In the genomic region with DNA sequence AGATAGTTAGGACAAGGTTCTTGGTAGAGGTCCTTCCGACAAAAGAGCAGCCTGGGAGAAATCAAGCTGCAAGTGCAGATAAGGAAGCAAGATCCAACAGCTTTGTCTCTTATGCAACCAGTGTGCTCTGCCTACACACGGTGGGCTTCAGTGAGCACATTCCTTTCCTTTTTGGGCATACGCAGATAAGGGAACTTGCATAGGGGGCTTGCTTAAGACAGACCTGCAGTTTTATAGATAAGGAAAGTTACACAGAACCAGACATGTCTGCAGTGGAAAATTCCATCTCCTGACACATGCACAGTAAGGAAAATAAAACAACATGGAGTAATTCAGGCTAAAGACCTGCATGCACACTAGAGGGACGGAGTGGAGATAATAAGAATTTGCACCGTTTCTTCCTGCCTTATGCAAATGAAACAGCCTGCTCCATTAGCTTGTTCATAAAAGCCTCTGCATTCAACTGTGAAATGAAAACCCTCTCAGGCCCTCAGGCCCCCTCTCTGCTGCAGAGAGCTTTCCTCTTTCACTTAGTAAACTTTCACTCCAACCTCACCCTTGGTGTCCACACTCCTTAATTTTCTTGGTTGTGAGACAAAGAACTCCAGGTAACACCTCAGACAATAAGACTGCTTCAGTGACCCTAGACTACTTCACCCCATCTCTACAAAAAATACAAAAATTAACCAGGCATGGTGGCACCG, we compare ENCODE assay signal across 1 cellular context.
A peak's percentile ranks its signal among the peaks of the same experiment; 100 is the strongest.
TF ChIP-seq lines count a peak whose summit lies in the region.

No MANE protein-coding gene starts in this region.

TF ChIP-seq in K562, 482 proteins besides CTCF, POLR2A, EP300 and RAD21 (continued from another document):
- TF ChIP-seq, protein P1, sequence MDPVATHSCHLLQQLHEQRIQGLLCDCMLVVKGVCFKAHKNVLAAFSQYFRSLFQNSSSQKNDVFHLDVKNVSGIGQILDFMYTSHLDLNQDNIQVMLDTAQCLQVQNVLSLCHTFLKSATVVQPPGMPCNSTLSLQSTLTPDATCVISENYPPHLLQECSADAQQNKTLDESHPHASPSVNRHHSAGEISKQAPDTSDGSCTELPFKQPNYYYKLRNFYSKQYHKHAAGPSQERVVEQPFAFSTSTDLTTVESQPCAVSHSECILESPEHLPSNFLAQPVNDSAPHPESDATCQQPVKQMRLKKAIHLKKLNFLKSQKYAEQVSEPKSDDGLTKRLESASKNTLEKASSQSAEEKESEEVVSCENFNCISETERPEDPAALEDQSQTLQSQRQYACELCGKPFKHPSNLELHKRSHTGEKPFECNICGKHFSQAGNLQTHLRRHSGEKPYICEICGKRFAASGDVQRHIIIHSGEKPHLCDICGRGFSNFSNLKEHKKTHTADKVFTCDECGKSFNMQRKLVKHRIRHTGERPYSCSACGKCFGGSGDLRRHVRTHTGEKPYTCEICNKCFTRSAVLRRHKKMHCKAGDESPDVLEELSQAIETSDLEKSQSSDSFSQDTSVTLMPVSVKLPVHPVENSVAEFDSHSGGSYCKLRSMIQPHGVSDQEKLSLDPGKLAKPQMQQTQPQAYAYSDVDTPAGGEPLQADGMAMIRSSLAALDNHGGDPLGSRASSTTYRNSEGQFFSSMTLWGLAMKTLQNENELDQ (CRISPR knock-in tag; IDR thresholded peaks at IDR 0.05; ENCODE audit: borderline replicate concordance), result no peak
- TF ChIP-seq TAF7 (tag; IDR thresholded peaks at IDR 0.05), result peak; percentile 85
- TF ChIP-seq CSDE1 (IDR thresholded peaks at IDR 0.05), result no peak; a peak in 1 of 4 replicates
- TF ChIP-seq ZNF146 (CRISPR knock-in tag; IDR thresholded peaks at IDR 0.05; ENCODE audit: unreplicated experiment), result no peak
- TF ChIP-seq MTF1 (CRISPR knock-in tag; IDR thresholded peaks at IDR 0.05; ENCODE audit: borderline replicate concordance), result peak; percentile 96
- peak; percentile 99 for TF ChIP-seq ELF4 (CRISPR knock-in tag; IDR thresholded peaks at IDR 0.05)
- peak; percentile 83; the same call in 1 of the 2 replicates for TF ChIP-seq CTBP1 (IDR thresholded peaks at IDR 0.05; ENCODE audit: borderline replicate concordance)
- peak; percentile 79; the same call in 1 of the 2 replicates for TF ChIP-seq NR2F6 (CRISPR knock-in tag; IDR thresholded peaks at IDR 0.05)
- TF ChIP-seq MAZ (CRISPR knock-in tag; conservative IDR thresholded peaks at IDR 0.05 in 1 of 2, IDR thresholded peaks at IDR 0.05 in 1 of 2), result peak; percentile 76 to 98
- no peak for TF ChIP-seq ZNF263 (CRISPR knock-in tag; IDR thresholded peaks at IDR 0.05; ENCODE audit: borderline replicate concordance)
- TF ChIP-seq BRD4 (IDR thresholded peaks at IDR 0.05), result no peak
- no peak for TF ChIP-seq NFYB (IDR thresholded peaks at IDR 0.05; ENCODE audit: extremely low read depth, insufficient read length)
- TF ChIP-seq, protein P2, sequence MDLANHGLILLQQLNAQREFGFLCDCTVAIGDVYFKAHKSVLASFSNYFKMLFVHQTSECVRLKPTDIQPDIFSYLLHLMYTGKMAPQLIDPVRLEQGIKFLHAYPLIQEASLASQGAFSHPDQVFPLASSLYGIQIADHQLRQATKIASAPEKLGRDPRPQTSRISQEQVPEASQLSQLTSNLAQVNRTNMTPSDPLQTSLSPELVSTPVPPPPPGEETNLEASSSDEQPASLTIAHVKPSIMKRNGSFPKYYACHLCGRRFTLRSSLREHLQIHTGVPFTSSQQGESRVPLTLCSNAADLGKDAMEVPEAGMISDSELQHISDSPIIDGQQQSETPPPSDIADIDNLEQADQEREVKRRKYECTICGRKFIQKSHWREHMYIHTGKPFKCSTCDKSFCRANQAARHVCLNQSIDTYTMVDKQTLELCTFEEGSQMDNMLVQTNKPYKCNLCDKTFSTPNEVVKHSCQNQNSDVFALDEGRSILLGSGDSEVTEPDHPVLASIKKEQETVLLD (IDR thresholded peaks at IDR 0.05), result peak; percentile 88
- TF ChIP-seq FOXP1 (CRISPR knock-in tag; IDR thresholded peaks at IDR 0.05), result no peak
- TF ChIP-seq ZNF696 (CRISPR knock-in tag; conservative IDR thresholded peaks at IDR 0.05), result peak; percentile 77; the same call in 1 of the 2 replicates
- no peak for TF ChIP-seq HCFC1 (IDR thresholded peaks at IDR 0.05; ENCODE audit: low read depth, low read length)
- TF ChIP-seq, protein P3, sequence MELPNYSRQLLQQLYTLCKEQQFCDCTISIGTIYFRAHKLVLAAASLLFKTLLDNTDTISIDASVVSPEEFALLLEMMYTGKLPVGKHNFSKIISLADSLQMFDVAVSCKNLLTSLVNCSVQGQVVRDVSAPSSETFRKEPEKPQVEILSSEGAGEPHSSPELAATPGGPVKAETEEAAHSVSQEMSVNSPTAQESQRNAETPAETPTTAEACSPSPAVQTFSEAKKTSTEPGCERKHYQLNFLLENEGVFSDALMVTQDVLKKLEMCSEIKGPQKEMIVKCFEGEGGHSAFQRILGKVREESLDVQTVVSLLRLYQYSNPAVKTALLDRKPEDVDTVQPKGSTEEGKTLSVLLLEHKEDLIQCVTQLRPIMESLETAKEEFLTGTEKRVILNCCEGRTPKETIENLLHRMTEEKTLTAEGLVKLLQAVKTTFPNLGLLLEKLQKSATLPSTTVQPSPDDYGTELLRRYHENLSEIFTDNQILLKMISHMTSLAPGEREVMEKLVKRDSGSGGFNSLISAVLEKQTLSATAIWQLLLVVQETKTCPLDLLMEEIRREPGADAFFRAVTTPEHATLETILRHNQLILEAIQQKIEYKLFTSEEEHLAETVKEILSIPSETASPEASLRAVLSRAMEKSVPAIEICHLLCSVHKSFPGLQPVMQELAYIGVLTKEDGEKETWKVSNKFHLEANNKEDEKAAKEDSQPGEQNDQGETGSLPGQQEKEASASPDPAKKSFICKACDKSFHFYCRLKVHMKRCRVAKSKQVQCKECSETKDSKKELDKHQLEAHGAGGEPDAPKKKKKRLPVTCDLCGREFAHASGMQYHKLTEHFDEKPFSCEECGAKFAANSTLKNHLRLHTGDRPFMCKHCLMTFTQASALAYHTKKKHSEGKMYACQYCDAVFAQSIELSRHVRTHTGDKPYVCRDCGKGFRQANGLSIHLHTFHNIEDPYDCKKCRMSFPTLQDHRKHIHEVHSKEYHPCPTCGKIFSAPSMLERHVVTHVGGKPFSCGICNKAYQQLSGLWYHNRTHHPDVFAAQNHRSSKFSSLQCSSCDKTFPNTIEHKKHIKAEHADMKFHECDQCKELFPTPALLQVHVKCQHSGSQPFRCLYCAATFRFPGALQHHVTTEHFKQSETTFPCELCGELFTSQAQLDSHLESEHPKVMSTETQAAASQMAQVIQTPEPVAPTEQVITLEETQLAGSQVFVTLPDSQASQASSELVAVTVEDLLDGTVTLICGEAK (IDR thresholded peaks at IDR 0.05), result no peak; the same call in 1 of the 2 replicates
- TF ChIP-seq, protein P3 (CRISPR knock-in tag; IDR thresholded peaks at IDR 0.05), result no peak
- peak; percentile 79; the same call in 1 of the 2 replicates for TF ChIP-seq ZNF584 (CRISPR knock-in tag; IDR thresholded peaks at IDR 0.05; ENCODE audit: low read depth)
- TF ChIP-seq RBM17 (IDR thresholded peaks at IDR 0.05; ENCODE audit: borderline replicate concordance, low read depth, low read length), result no peak
- peak; percentile 92 to 93 for TF ChIP-seq NCOA2 (IDR thresholded peaks at IDR 0.05; ENCODE audit: partially characterized antibody in 2 of 2)
- peak; percentile 79 for TF ChIP-seq ZNF23 (CRISPR knock-in tag; IDR thresholded peaks at IDR 0.05)
- TF ChIP-seq, protein P4, sequence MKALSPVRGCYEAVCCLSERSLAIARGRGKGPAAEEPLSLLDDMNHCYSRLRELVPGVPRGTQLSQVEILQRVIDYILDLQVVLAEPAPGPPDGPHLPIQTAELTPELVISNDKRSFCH (CRISPR knock-in tag; IDR thresholded peaks at IDR 0.05), result peak; percentile 88
- TF ChIP-seq, protein P4 (tag; IDR thresholded peaks at IDR 0.05), result peak; percentile 99
- no peak for TF ChIP-seq XRCC4 (IDR thresholded peaks at IDR 0.05; ENCODE audit: extremely low read depth, insufficient read depth, insufficient read length)
- TF ChIP-seq HNRNPLL (IDR thresholded peaks at IDR 0.05; ENCODE audit: low read depth, low read length, poor library complexity, severe bottlenecking), result peak; percentile 86
- TF ChIP-seq SETDB1 (IDR thresholded peaks at IDR 0.05; ENCODE audit: low read length), result no peak
- TF ChIP-seq, protein P5, sequence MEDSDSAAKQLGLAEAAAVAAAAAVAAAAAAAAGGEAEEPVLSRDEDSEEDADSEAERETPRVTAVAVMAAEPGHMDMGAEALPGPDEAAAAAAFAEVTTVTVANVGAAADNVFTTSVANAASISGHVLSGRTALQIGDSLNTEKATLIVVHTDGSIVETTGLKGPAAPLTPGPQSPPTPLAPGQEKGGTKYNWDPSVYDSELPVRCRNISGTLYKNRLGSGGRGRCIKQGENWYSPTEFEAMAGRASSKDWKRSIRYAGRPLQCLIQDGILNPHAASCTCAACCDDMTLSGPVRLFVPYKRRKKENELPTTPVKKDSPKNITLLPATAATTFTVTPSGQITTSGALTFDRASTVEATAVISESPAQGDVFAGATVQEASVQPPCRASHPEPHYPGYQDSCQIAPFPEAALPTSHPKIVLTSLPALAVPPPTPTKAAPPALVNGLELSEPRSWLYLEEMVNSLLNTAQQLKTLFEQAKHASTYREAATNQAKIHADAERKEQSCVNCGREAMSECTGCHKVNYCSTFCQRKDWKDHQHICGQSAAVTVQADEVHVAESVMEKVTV (CRISPR knock-in tag; IDR thresholded peaks at IDR 0.05), result peak; percentile 57
- no peak for TF ChIP-seq NR1H2 (CRISPR knock-in tag; IDR thresholded peaks at IDR 0.05)
- peak; percentile 90 for TF ChIP-seq ZNF354B (CRISPR knock-in tag; IDR thresholded peaks at IDR 0.05)
- 0 out of 2 replicates have a peak, but pooled peaks have one; percentile 8 for TF ChIP-seq ESRRB (CRISPR knock-in tag; IDR thresholded peaks at IDR 0.05; ENCODE audit: borderline replicate concordance)
- TF ChIP-seq BMI1 (IDR thresholded peaks at IDR 0.05; ENCODE audit: low read length), result no peak
- TF ChIP-seq KLF13 (tag; IDR thresholded peaks at IDR 0.05; ENCODE audit: borderline replicate concordance, low read depth), result peak; percentile 88
- TF ChIP-seq TSC22D4 (tag; IDR thresholded peaks at IDR 0.05), result no peak
- peak; percentile 69; the same call in 1 of the 2 replicates for TF ChIP-seq ZNF830 (CRISPR knock-in tag; IDR thresholded peaks at IDR 0.05)
- TF ChIP-seq, protein P6, sequence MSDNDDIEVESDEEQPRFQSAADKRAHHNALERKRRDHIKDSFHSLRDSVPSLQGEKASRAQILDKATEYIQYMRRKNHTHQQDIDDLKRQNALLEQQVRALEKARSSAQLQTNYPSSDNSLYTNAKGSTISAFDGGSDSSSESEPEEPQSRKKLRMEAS (CRISPR knock-in tag; IDR thresholded peaks at IDR 0.05), result peak; percentile 59
- TF ChIP-seq, protein P7, sequence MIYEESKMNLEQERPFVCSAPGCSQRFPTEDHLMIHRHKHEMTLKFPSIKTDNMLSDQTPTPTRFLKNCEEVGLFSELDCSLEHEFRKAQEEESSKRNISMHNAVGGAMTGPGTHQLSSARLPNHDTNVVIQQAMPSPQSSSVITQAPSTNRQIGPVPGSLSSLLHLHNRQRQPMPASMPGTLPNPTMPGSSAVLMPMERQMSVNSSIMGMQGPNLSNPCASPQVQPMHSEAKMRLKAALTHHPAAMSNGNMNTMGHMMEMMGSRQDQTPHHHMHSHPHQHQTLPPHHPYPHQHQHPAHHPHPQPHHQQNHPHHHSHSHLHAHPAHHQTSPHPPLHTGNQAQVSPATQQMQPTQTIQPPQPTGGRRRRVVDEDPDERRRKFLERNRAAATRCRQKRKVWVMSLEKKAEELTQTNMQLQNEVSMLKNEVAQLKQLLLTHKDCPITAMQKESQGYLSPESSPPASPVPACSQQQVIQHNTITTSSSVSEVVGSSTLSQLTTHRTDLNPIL (CRISPR knock-in tag; IDR thresholded peaks at IDR 0.05), result no peak; the same call in none of the 2 replicates
- peak; percentile 100 for TF ChIP-seq ZBTB7A (IDR thresholded peaks at IDR 0.05; ENCODE audit: borderline replicate concordance, control insufficient read depth, low read depth, low read length)
- TF ChIP-seq MCM7 (IDR thresholded peaks at IDR 0.05), result no peak
- peak in 1 of 2 experiments; percentile 95; a peak in 2 of 4 replicates for TF ChIP-seq NONO (IDR thresholded peaks at IDR 0.05; ENCODE audit: low read depth in 2 of 2, low read length in 1 of 2)
- no peak for TF ChIP-seq PCBP1 (IDR thresholded peaks at IDR 0.05; ENCODE audit: low read depth, low read length, poor library complexity, severe bottlenecking)
- TF ChIP-seq ILK (tag; IDR thresholded peaks at IDR 0.05; ENCODE audit: borderline replicate concordance, low read depth), result peak; percentile 93
- TF ChIP-seq DMBX1 (CRISPR knock-in tag; IDR thresholded peaks at IDR 0.05; ENCODE audit: borderline replicate concordance), result peak; percentile 99
- TF ChIP-seq RFX7 (CRISPR knock-in tag; IDR thresholded peaks at IDR 0.05), result peak; percentile 72; the same call in 1 of the 2 replicates
- TF ChIP-seq SUPT5H (IDR thresholded peaks at IDR 0.05), result no peak
- peak; percentile 97 for TF ChIP-seq MEF2D (tag; conservative IDR thresholded peaks at IDR 0.05; ENCODE audit: low read depth)
